In genomic region chr3:30970183-30970582, GRCh38 we compare ENCODE assay signal across 11 cellular contexts.
DNase-seq lines count a peak whose midpoint lies in the region; ATAC-seq and TF ChIP-seq lines count a peak whose summit lies in the region.
"Had no signal": no experiment of that assay in that cellular context is flagged by ENCODE, and none has a peak within 500 bp of the region (broad histone marks: within the 10 kb centered on the region; RNA-seq: fewer than 3 reads in every experiment).

No MANE protein-coding gene starts in this region.

- H3K27ac ChIP-seq in AG04450 (ENCODE audit: low read depth, low read length), result no peak overlapping the region
- H3K27ac ChIP-seq: suprapubic skin had no signal

- TF ChIP-seq CTCF in AG04450 (IDR thresholded peaks at IDR 0.05; ENCODE audit: low read depth, low read length) (0 out of 2 replicates have a peak, but pooled peaks have one; percentile 16), GM10266 (IDR thresholded peaks at IDR 0.05; ENCODE audit: control insufficient read depth, insufficient read depth, low read depth, missing control alignments) (peak; percentile 41), fibroblast of the aortic adventitia (IDR thresholded peaks at IDR 0.05; ENCODE audit: insufficient read depth, low read length) (peak; percentile 20)

- ATAC-seq in HG02840 (IDR thresholded peaks at IDR 0.05; ENCODE audit: low FRiP score, unreplicated experiment), result no peak

- no peak for DNase-seq in AG04450 (ENCODE audit: low read depth, low spot score)
- no peak for DNase-seq in GM10266 (ENCODE audit: extremely low spot score)
- peak; percentile 52 for DNase-seq in RPMI7951 (ENCODE audit: low read depth)
- peak; percentile 11 for DNase-seq in fibroblast of the aortic adventitia (ENCODE audit: low read depth)
- DNase-seq in stimulated activated CD4-positive, alpha-beta T cell treated with anti-CD3 and anti-CD28 coated beads, Interleukin-2, amount 100 ng/mL, for 24 hours, result no peak
- no peak for DNase-seq in NCI-H1417 treated with DMSO at 0.1 percent for 48 hours (lab: John Stamatoyannopoulos, UW)
- no peak for DNase-seq in MG63
- DNase-seq: activated naive CD4-positive, alpha-beta T cell treated with Interleukin-2 at 50 U/mL for 16 hours; NCI-H2227 treated with DMSO at 0.1 percent for 48 hours had no signal

- CTCF ChIA-PET in AG04450 (lab: Charles Lee), result no interaction called here

- H3K27me3 ChIP-seq in AG04450 (ENCODE audit: control insufficient read depth, insufficient read depth, low read length), result peaks cover 3% of the 10 kb centered on the region
- H3K27me3 ChIP-seq in MG63, result no peaks in the 10 kb centered on the region
- H3K27me3 ChIP-seq: suprapubic skin had no signal

- H3K4me3 ChIP-seq in AG04450 (ENCODE audit: low read depth, low read length), result no peak overlapping the region
- no peak overlapping the region for H3K4me3 ChIP-seq in fibroblast of the aortic adventitia (ENCODE audit: low read depth, low read length)
- H3K4me3 ChIP-seq in MG63, result no peak overlapping the region
- H3K4me3 ChIP-seq: suprapubic skin had no signal

- POLR2A ChIA-PET in AG04450 (lab: Yijun Ruan, JAX), result no interaction called here

- H3K9me3 ChIP-seq in AG04450 (ENCODE audit: control insufficient read depth, insufficient read depth, low read length), result no peaks in the 10 kb centered on the region
- no peaks in the 10 kb centered on the region for H3K9me3 ChIP-seq in MG63
- H3K9me3 ChIP-seq: suprapubic skin had no signal

- no peaks in the 10 kb centered on the region for H3K36me3 ChIP-seq in MG63
- H3K36me3 ChIP-seq: suprapubic skin had no signal

Comparison
In these comparisons a context has a peak if more than half of its experiments do, and no peak if none do; other contexts are left out.
1. DNase-seq: peak in RPMI7951 (single experiment) and fibroblast of the aortic adventitia (single experiment); none in AG04450 (single experiment), GM10266 (single experiment), stimulated activated CD4-positive, alpha-beta T cell treated with anti-CD3 and anti-CD28 coated beads, Interleukin-2, amount 100 ng/mL, for 24 hours (0 of 2), NCI-H1417 treated with DMSO at 0.1 percent for 48 hours (single experiment) and MG63 (single experiment).
2. Peak in every context shown above with its lines, with median percentiles within 50 percentile points of each other: CTCF ChIP-seq.